ENCODE assay signal across 16 cellular contexts in genomic region chr2:3287896-3288295, GRCh38.
DNase-seq lines count a peak whose midpoint lies in the region; ATAC-seq and TF ChIP-seq lines count a peak whose summit lies in the region.
"Had no signal": no experiment of that assay in that cellular context is flagged by ENCODE, and none has a peak within 500 bp of the region (broad histone marks: within the 10 kb centered on the region; RNA-seq: fewer than 3 reads in every experiment).

No MANE protein-coding gene starts in this region.

- TF ChIP-seq CTCF in brain (conservative IDR thresholded peaks at IDR 0.05) = no peak
- TF ChIP-seq CTCF in lower lobe of right lung (IDR thresholded peaks at IDR 0.05) = no peak
- TF ChIP-seq CTCF in gastrocnemius medialis (IDR thresholded peaks at IDR 0.05 in 4 of 5, conservative IDR thresholded peaks at IDR 0.05 in 1 of 5) = no peak
- no peak for TF ChIP-seq CTCF in activated CD8-positive, alpha-beta T cell treated with anti-CD3 and anti-CD28 coated beads for 36 hours (IDR thresholded peaks at IDR 0.05)

- H3K9me3 ChIP-seq in lower lobe of right lung = no peaks in the 10 kb centered on the region
- H3K9me3 ChIP-seq in gastrocnemius medialis = no peaks in the 10 kb centered on the region

- H3K4me3 Mint-ChIP-seq in brain = peak overlapping the region in 1 of 5 experiments; percentile 36
- H3K4me3 Mint-ChIP-seq in stimulated activated effector memory CD8-positive, alpha-beta T cell treated with anti-CD3 and anti-CD28 coated beads, Interleukin-12 subunit alpha, Interleukin-12 subunit beta, amount 100 ng/mL, for 72 hours = no peak overlapping the region
- H3K4me3 Mint-ChIP-seq in activated CD8-positive, alpha-beta T cell treated with anti-CD3 and anti-CD28 coated beads for 36 hours = no peak overlapping the region

- DNase-seq in COR-L47 (lab: John Stamatoyannopoulos, UW) = peak; percentile 69
- DNase-seq in lower lobe of right lung = peak; percentile 27
- no peak for DNase-seq in stimulated activated effector memory CD8-positive, alpha-beta T cell treated with anti-CD3 and anti-CD28 coated beads, Interleukin-12 subunit alpha, Interleukin-12 subunit beta, amount 100 ng/mL, for 72 hours (ENCODE audit: low spot score in 2 of 2)
- DNase-seq in gastrocnemius medialis = no peak
- no peak for DNase-seq in activated CD8-positive, alpha-beta T cell treated with anti-CD3 and anti-CD28 coated beads for 36 hours
- DNase-seq: CD4-positive, alpha-beta memory T cell; NCI-H2029 treated with DMSO at 0.1 percent for 48 hours; NCI-H2171 treated with DMSO at 0.1 percent for 48 hours; NCI-H446; NCI-H526 treated with DMSO at 0.1 percent for 48 hours; NK-92 treated with Interleukin-12 subunit alpha and Interleukin-12 subunit beta, amount 100 ng/mL, for 24 hours; Right ventricle myocardium superior had no signal

- POLR2A ChIA-PET in activated CD8-positive, alpha-beta T cell treated with anti-CD3 and anti-CD28 coated beads for 36 hours (lab: Charles Lee) = no interaction called here

- H3K27ac Mint-ChIP-seq in brain = peak overlapping the region in 4 of 5 experiments; percentile 88 to 96 (median 94)
- peak overlapping the region; percentile 65 for H3K27ac Mint-ChIP-seq in stimulated activated effector memory CD8-positive, alpha-beta T cell treated with anti-CD3 and anti-CD28 coated beads, Interleukin-12 subunit alpha, Interleukin-12 subunit beta, amount 100 ng/mL, for 72 hours
- H3K27ac Mint-ChIP-seq in activated CD8-positive, alpha-beta T cell treated with anti-CD3 and anti-CD28 coated beads for 36 hours = no peak overlapping the region

- H3K27me3 ChIP-seq in lower lobe of right lung (ENCODE audit: low read depth) (no peaks in the 10 kb centered on the region), gastrocnemius medialis (no peaks in the 10 kb centered on the region)
- H3K27me3 ChIP-seq: BLaER1 had no signal

- in situ Hi-C loops in gastrocnemius medialis (cut with MboI; ENCODE audit: low sequenced_read_pairs in 4 of 4) = no loop called here

- peaks cover 9% of the 10 kb centered on the region for H3K36me3 Mint-ChIP-seq in brain
- H3K36me3 Mint-ChIP-seq in stimulated activated effector memory CD8-positive, alpha-beta T cell treated with anti-CD3 and anti-CD28 coated beads, Interleukin-12 subunit alpha, Interleukin-12 subunit beta, amount 100 ng/mL, for 72 hours = no peaks in the 10 kb centered on the region
- peaks cover 11% of the 10 kb centered on the region for H3K36me3 Mint-ChIP-seq in activated CD8-positive, alpha-beta T cell treated with anti-CD3 and anti-CD28 coated beads for 36 hours (ENCODE audit: low read depth)

- H3K4me1 ChIP-seq in lower lobe of right lung (no peaks in the 10 kb centered on the region), gastrocnemius medialis (peaks cover 0 to 3% of the 10 kb centered on the region in 2 donors)
- H3K4me1 ChIP-seq: BLaER1 had no signal

- H3K4me3 ChIP-seq in lower lobe of right lung (no peak overlapping the region), gastrocnemius medialis (no peak overlapping the region)
- H3K4me3 ChIP-seq: BLaER1 had no signal

- TF ChIP-seq POLR2A in gastrocnemius medialis (IDR thresholded peaks at IDR 0.05) = no peak

- no peak for ATAC-seq in lower lobe of right lung
- no peak for ATAC-seq in stimulated activated effector memory CD8-positive, alpha-beta T cell treated with anti-CD3 and anti-CD28 coated beads, Interleukin-12 subunit alpha, Interleukin-12 subunit beta, amount 100 ng/mL, for 72 hours
- ATAC-seq in gastrocnemius medialis = no peak
- no peak for ATAC-seq in activated CD8-positive, alpha-beta T cell treated with anti-CD3 and anti-CD28 coated beads for 36 hours
- no peak for ATAC-seq in GM19035 (IDR thresholded peaks at IDR 0.05; ENCODE audit: unreplicated experiment)

- no peaks in the 10 kb centered on the region for H3K36me3 ChIP-seq in lower lobe of right lung
- no peaks in the 10 kb centered on the region for H3K36me3 ChIP-seq in gastrocnemius medialis

- no peaks in the 10 kb centered on the region for H3K27me3 Mint-ChIP-seq in brain
- no peaks in the 10 kb centered on the region for H3K27me3 Mint-ChIP-seq in activated CD8-positive, alpha-beta T cell treated with anti-CD3 and anti-CD28 coated beads for 36 hours
- H3K27me3 Mint-ChIP-seq: CD4-positive, alpha-beta memory T cell had no signal

- H3K27ac ChIP-seq in lower lobe of right lung (no peak overlapping the region), gastrocnemius medialis (no peak overlapping the region)
- H3K27ac ChIP-seq: BLaER1, KMS-11 had no signal

- H3K4me1 Mint-ChIP-seq in brain = peaks cover 85% of the 10 kb centered on the region
- H3K4me1 Mint-ChIP-seq in stimulated activated effector memory CD8-positive, alpha-beta T cell treated with anti-CD3 and anti-CD28 coated beads, Interleukin-12 subunit alpha, Interleukin-12 subunit beta, amount 100 ng/mL, for 72 hours = peaks cover 44% of the 10 kb centered on the region
- H3K4me1 Mint-ChIP-seq in activated CD8-positive, alpha-beta T cell treated with anti-CD3 and anti-CD28 coated beads for 36 hours (ENCODE audit: low read depth) = peaks cover 5% of the 10 kb centered on the region

- intact Hi-C loops in lower lobe of right lung (cut with DNase I) (no loop called here), gastrocnemius medialis (cut with DNase I; ENCODE audit: low total_unique reads) (no loop called here)
- intact Hi-C loops in activated CD8-positive, alpha-beta T cell treated with anti-CD3 and anti-CD28 coated beads for 36 hours (cut with micrococcal nuclease) = no loop called here

- CTCF ChIA-PET in activated CD8-positive, alpha-beta T cell treated with anti-CD3 and anti-CD28 coated beads for 36 hours (lab: Charles Lee) = no interaction called here

- peaks cover 0 to 7% (median 4%) of the 10 kb centered on the region in 5 experiments for H3K9me3 Mint-ChIP-seq in brain
- no peaks in the 10 kb centered on the region for H3K9me3 Mint-ChIP-seq in stimulated activated effector memory CD8-positive, alpha-beta T cell treated with anti-CD3 and anti-CD28 coated beads, Interleukin-12 subunit alpha, Interleukin-12 subunit beta, amount 100 ng/mL, for 72 hours
- no peaks in the 10 kb centered on the region for H3K9me3 Mint-ChIP-seq in activated CD8-positive, alpha-beta T cell treated with anti-CD3 and anti-CD28 coated beads for 36 hours

Comparison
In these comparisons a context has a peak if more than half of its experiments do, and no peak if none do; other contexts are left out.
1. DNase-seq: peak in COR-L47 (single experiment) and lower lobe of right lung (single experiment); none in stimulated activated effector memory CD8-positive, alpha-beta T cell treated with anti-CD3 and anti-CD28 coated beads, Interleukin-12 subunit alpha, Interleukin-12 subunit beta, amount 100 ng/mL, for 72 hours (0 of 2), gastrocnemius medialis (0 of 2) and activated CD8-positive, alpha-beta T cell treated with anti-CD3 and anti-CD28 coated beads for 36 hours (single experiment).